In the genomic region with DNA sequence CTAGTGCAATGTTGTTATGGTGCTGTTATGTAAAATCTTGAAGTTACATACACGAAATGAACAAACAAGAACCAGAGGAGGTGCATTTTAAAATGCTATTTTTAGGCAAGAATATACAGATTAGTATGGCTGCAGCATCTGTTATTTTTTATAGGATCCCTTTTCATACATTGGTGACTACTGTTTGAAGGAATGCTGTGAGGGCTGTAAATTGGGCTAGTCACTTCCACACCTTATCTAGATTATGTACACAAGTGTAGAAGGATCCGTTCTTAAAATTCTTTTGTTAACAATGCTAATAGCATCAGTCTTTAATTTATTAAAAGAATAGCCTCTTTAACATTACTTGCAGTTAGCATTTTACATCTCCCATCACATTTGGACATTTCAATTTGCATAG, we compare ENCODE assay signal across 18 cellular contexts.
"Had no signal": no experiment of that assay in that cellular context is flagged by ENCODE, and none has a peak within 500 bp of the region (broad histone marks: within the 10 kb centered on the region; RNA-seq: fewer than 3 reads in every experiment).

No MANE protein-coding gene starts in this region.

- H3K9me3 ChIP-seq: breast epithelium, colonic mucosa, tibial nerve, uterus had no signal

- H3K4me1 ChIP-seq: breast epithelium, colonic mucosa, tibial nerve, uterus had no signal

- DNase-seq: activated CD4-positive, alpha-beta T cell treated with anti-CD3 and anti-CD28 coated beads, Interleukin-2, amount 10 ng/mL, durations not matched to agents 24 days and 14 days; activated CD8-positive, alpha-beta memory T cell treated with anti-CD3 and anti-CD28 coated beads, Interleukin-2, amount 10 ng/mL, durations not matched to agents 7 days and 5 days; activated CD8-positive, alpha-beta T cell treated with anti-CD3 and anti-CD28 coated beads for 36 hours; activated T-cell treated with anti-CD3 and anti-CD28 coated beads for 4 hours; colonic mucosa; glutamatergic neuron; hypothalamus; left ventricle myocardium superior; mammary epithelial cell; retina; stimulated activated CD4-positive, alpha-beta T cell treated with anti-CD3 and anti-CD28 coated beads, Interleukin-4, amount 100 ng/mL, for 4 hours; substantia nigra; T-cell; uterus had no signal

- H3K27ac ChIP-seq: breast epithelium, colonic mucosa, epithelial cell of prostate, tibial nerve, uterus, VCaP had no signal

- H3K27me3 ChIP-seq: breast epithelium, colonic mucosa, tibial nerve, uterus had no signal

- H3K4me3 ChIP-seq: breast epithelium, colonic mucosa, tibial nerve, uterus had no signal

- H3K36me3 ChIP-seq: breast epithelium, colonic mucosa, tibial nerve, uterus had no signal
